Comparison of ENCODE assay signal across 11 cellular contexts in the genomic region with DNA sequence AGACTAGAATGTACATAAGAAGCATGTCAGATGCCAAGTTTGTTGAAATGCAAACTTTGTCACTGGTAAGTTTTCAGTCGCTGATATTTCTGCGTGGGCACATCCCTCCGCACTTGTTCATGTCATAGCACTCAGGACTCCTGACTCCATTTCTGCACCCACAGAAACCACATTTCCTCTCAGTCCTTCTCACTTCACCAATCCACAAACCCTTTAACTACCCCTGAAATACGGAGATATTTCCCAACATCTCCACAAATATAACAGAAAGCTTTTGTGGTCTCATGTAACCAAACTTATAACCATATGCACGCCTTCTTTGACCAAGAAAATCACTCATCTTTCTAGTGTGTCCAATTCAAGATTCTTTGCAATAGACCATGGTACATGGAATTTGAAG.
DNase-seq lines count a peak whose midpoint lies in the region; ATAC-seq and TF ChIP-seq lines count a peak whose summit lies in the region.
"Had no signal": no experiment of that assay in that cellular context is flagged by ENCODE, and none has a peak within 500 bp of the region (broad histone marks: within the 10 kb centered on the region; RNA-seq: fewer than 3 reads in every experiment).

No MANE protein-coding gene starts in this region.

- peak overlapping the region; percentile 48 for H3K27ac Mint-ChIP-seq in activated naive CD4-positive, alpha-beta T cell treated with anti-CD3 and anti-CD28 coated beads, Interleukin-2, amount 50 U/mL, for 24 hours
- no peak overlapping the region for H3K27ac Mint-ChIP-seq in T-helper 2 cell treated with Interferon-gamma antibody and Interleukin-4, amounts not matched to agents 5 μg/mL and 100 μg/mL, for 36 hours
- H3K27ac Mint-ChIP-seq in endothelial cell (ENCODE audit: unreplicated experiment): no peak overlapping the region
- H3K27ac Mint-ChIP-seq: T-helper 17 cell had no signal

- DNase-seq in activated naive CD4-positive, alpha-beta T cell treated with anti-CD3 and anti-CD28 coated beads, Interleukin-2, amount 50 U/mL, for 16 hours: no peak
- peak; percentile 26 for DNase-seq in T-helper 2 cell treated with Interferon-gamma antibody and Interleukin-4, amounts not matched to agents 5 μg/mL and 100 μg/mL, for 36 hours (ENCODE audit: low spot score)
- DNase-seq in erythroblast (lab: John Stamatoyannopoulos, UW) (no peak), NCI-H1417 (lab: John Stamatoyannopoulos, UW) (no peak), HK-2 (ENCODE audit: unreplicated experiment) (no peak), endothelial cell (ENCODE audit: low spot score) (no peak)
- DNase-seq: MM.1S, NCI-H82, T-helper 17 cell had no signal

- peaks cover 5% of the 10 kb centered on the region for H3K4me1 Mint-ChIP-seq in activated naive CD4-positive, alpha-beta T cell treated with anti-CD3 and anti-CD28 coated beads, Interleukin-2, amount 50 U/mL, for 24 hours
- peaks cover 17% of the 10 kb centered on the region for H3K4me1 Mint-ChIP-seq in T-helper 2 cell treated with Interferon-gamma antibody and Interleukin-4, amounts not matched to agents 5 μg/mL and 100 μg/mL, for 36 hours (ENCODE audit: low read depth)
- H3K4me1 Mint-ChIP-seq in endothelial cell (ENCODE audit: unreplicated experiment): no peaks in the 10 kb centered on the region

- no peaks in the 10 kb centered on the region for H3K9me3 Mint-ChIP-seq in activated naive CD4-positive, alpha-beta T cell treated with anti-CD3 and anti-CD28 coated beads, Interleukin-2, amount 50 U/mL, for 24 hours
- H3K9me3 Mint-ChIP-seq in T-helper 2 cell treated with Interferon-gamma antibody and Interleukin-4, amounts not matched to agents 5 μg/mL and 100 μg/mL, for 36 hours: peaks cover under 1% of the 10 kb centered on the region
- H3K9me3 Mint-ChIP-seq in endothelial cell (ENCODE audit: unreplicated experiment): no peaks in the 10 kb centered on the region

- TF ChIP-seq CTCF in endothelial cell (IDR thresholded peaks at IDR 0.05; ENCODE audit: unreplicated experiment): no peak

- peak; percentile 46 for ATAC-seq in HG03060 (IDR thresholded peaks at IDR 0.05; ENCODE audit: low read depth, unreplicated experiment)
- ATAC-seq: T-helper 17 cell had no signal

- TF ChIP-seq POLR2A in erythroblast (IDR thresholded peaks at IDR 0.05; ENCODE audit: low read length): no peak

- no peaks in the 10 kb centered on the region for H3K27me3 Mint-ChIP-seq in activated naive CD4-positive, alpha-beta T cell treated with anti-CD3 and anti-CD28 coated beads, Interleukin-2, amount 50 U/mL, for 24 hours
- H3K27me3 Mint-ChIP-seq in T-helper 2 cell treated with Interferon-gamma antibody and Interleukin-4, amounts not matched to agents 5 μg/mL and 100 μg/mL, for 36 hours (ENCODE audit: low read depth): peaks cover 12% of the 10 kb centered on the region
- H3K27me3 Mint-ChIP-seq in endothelial cell (ENCODE audit: unreplicated experiment): no peaks in the 10 kb centered on the region

- peak overlapping the region; percentile 32 for H3K4me3 Mint-ChIP-seq in activated naive CD4-positive, alpha-beta T cell treated with anti-CD3 and anti-CD28 coated beads, Interleukin-2, amount 50 U/mL, for 24 hours
- H3K4me3 Mint-ChIP-seq in T-helper 2 cell treated with Interferon-gamma antibody and Interleukin-4, amounts not matched to agents 5 μg/mL and 100 μg/mL, for 36 hours: no peak overlapping the region
- H3K4me3 Mint-ChIP-seq in endothelial cell (ENCODE audit: unreplicated experiment): no peak overlapping the region
- H3K4me3 Mint-ChIP-seq: T-helper 17 cell had no signal

- no peaks in the 10 kb centered on the region for H3K36me3 Mint-ChIP-seq in activated naive CD4-positive, alpha-beta T cell treated with anti-CD3 and anti-CD28 coated beads, Interleukin-2, amount 50 U/mL, for 24 hours
- H3K36me3 Mint-ChIP-seq in T-helper 2 cell treated with Interferon-gamma antibody and Interleukin-4, amounts not matched to agents 5 μg/mL and 100 μg/mL, for 36 hours (ENCODE audit: low read depth): no peaks in the 10 kb centered on the region
- no peaks in the 10 kb centered on the region for H3K36me3 Mint-ChIP-seq in endothelial cell (ENCODE audit: low read depth, unreplicated experiment)
